Comparison of ENCODE assay signal across 1 cellular context in the genomic region with DNA sequence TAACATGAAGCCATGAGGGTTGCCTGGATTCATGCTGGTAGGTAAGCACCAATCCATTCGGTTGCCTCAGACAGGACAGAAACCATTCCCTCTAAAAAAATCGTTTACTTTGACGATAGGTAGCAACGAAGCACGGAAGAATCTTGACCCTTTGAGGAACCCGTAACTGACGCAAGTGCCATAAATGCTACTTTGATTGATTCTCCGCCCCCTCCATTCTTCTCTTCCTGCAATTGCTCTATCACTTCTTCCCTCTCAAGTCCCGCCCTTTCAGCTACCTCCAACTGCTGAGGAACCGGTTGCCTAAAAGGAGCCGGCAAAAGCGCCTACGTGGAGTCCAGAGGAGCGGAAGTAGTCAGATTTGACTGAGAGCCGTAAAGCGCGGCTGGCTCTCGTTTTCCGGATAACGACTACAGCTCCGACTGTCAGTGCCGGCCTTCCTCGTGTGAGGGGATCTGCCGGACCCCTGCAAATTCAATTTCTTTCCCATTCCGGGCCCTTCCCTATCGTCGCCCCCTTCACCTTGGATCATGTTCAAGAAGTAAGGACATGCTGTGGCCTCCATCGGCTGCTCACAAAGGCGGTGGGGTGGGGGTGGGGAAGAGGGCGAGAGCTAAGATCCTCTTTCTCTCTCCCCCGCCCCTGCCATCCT.
A peak's percentile ranks its signal among the peaks of the same experiment; 100 is the strongest.
TF ChIP-seq lines count a peak whose summit lies in the region.

A gene with protein sequence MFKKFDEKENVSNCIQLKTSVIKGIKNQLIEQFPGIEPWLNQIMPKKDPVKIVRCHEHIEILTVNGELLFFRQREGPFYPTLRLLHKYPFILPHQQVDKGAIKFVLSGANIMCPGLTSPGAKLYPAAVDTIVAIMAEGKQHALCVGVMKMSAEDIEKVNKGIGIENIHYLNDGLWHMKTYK (plus strand): TSS at position 395 of the 652 bp plus-strand sequence. CDS start 136 bp downstream, at position 531.

TF ChIP-seq in K562, 482 proteins besides CTCF, POLR2A, EP300 and RAD21 (continued from another document and continues in another):
- TF ChIP-seq, protein P1, sequence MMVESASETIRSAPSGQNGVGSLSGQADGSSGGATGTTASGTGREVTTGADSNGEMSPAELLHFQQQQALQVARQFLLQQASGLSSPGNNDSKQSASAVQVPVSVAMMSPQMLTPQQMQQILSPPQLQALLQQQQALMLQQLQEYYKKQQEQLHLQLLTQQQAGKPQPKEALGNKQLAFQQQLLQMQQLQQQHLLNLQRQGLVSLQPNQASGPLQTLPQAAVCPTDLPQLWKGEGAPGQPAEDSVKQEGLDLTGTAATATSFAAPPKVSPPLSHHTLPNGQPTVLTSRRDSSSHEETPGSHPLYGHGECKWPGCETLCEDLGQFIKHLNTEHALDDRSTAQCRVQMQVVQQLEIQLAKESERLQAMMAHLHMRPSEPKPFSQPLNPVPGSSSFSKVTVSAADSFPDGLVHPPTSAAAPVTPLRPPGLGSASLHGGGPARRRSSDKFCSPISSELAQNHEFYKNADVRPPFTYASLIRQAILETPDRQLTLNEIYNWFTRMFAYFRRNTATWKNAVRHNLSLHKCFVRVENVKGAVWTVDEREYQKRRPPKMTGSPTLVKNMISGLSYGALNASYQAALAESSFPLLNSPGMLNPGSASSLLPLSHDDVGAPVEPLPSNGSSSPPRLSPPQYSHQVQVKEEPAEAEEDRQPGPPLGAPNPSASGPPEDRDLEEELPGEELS (CRISPR knock-in tag; IDR thresholded peaks at IDR 0.05; ENCODE audit: borderline replicate concordance), result no peak
- TF ChIP-seq ZNF444 (CRISPR knock-in tag; IDR thresholded peaks at IDR 0.05) (no peak), CCNT2 (IDR thresholded peaks at IDR 0.05; ENCODE audit: borderline replicate concordance, extremely low read depth, insufficient read length, low read depth, low read length) (no peak), POU5F1 (IDR thresholded peaks at IDR 0.05; ENCODE audit: borderline replicate concordance, low read depth, low read length, partially characterized antibody) (peak; percentile 78), LARP7 (IDR thresholded peaks at IDR 0.05) (no peak), KDM1A (IDR thresholded peaks at IDR 0.05) (peak; percentile 67 to 68; a peak in 3 of 4 replicates), STAT5B (CRISPR knock-in tag; IDR thresholded peaks at IDR 0.05) (no peak), RFX7 (CRISPR knock-in tag; IDR thresholded peaks at IDR 0.05) (no peak), NBN (IDR thresholded peaks at IDR 0.05; ENCODE audit: low read depth) (peak; percentile 43; the same call in 1 of the 2 replicates), CEBPB (tag; IDR thresholded peaks at IDR 0.05) (peak; percentile 46), HNRNPLL (IDR thresholded peaks at IDR 0.05; ENCODE audit: low read depth, low read length, poor library complexity, severe bottlenecking) (peak; percentile 83), RNF2 (IDR thresholded peaks at IDR 0.05) (no peak)
- TF ChIP-seq, protein P2, sequence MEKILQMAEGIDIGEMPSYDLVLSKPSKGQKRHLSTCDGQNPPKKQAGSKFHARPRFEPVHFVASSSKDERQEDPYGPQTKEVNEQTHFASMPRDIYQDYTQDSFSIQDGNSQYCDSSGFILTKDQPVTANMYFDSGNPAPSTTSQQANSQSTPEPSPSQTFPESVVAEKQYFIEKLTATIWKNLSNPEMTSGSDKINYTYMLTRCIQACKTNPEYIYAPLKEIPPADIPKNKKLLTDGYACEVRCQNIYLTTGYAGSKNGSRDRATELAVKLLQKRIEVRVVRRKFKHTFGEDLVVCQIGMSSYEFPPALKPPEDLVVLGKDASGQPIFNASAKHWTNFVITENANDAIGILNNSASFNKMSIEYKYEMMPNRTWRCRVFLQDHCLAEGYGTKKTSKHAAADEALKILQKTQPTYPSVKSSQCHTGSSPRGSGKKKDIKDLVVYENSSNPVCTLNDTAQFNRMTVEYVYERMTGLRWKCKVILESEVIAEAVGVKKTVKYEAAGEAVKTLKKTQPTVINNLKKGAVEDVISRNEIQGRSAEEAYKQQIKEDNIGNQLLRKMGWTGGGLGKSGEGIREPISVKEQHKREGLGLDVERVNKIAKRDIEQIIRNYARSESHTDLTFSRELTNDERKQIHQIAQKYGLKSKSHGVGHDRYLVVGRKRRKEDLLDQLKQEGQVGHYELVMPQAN (IDR thresholded peaks at IDR 0.05; ENCODE audit: borderline replicate concordance), result peak; percentile 61; the same call in 1 of the 2 replicates
- TF ChIP-seq, protein P3, sequence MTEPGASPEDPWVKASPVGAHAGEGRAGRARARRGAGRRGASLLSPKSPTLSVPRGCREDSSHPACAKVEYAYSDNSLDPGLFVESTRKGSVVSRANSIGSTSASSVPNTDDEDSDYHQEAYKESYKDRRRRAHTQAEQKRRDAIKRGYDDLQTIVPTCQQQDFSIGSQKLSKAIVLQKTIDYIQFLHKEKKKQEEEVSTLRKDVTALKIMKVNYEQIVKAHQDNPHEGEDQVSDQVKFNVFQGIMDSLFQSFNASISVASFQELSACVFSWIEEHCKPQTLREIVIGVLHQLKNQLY (CRISPR knock-in tag; conservative IDR thresholded peaks at IDR 0.05), result no peak
- TF ChIP-seq, protein P4, sequence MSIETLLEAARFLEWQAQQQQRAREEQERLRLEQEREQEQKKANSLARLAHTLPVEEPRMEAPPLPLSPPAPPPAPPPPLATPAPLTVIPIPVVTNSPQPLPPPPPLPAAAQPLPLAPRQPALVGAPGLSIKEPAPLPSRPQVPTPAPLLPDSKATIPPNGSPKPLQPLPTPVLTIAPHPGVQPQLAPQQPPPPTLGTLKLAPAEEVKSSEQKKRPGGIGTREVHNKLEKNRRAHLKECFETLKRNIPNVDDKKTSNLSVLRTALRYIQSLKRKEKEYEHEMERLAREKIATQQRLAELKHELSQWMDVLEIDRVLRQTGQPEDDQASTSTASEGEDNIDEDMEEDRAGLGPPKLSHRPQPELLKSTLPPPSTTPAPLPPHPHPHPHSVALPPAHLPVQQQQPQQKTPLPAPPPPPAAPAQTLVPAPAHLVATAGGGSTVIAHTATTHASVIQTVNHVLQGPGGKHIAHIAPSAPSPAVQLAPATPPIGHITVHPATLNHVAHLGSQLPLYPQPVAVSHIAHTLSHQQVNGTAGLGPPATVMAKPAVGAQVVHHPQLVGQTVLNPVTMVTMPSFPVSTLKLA (conservative IDR thresholded peaks at IDR 0.05), result peak; percentile 34 to 75; a peak in 3 of 4 replicates
- TF ChIP-seq, protein P5, sequence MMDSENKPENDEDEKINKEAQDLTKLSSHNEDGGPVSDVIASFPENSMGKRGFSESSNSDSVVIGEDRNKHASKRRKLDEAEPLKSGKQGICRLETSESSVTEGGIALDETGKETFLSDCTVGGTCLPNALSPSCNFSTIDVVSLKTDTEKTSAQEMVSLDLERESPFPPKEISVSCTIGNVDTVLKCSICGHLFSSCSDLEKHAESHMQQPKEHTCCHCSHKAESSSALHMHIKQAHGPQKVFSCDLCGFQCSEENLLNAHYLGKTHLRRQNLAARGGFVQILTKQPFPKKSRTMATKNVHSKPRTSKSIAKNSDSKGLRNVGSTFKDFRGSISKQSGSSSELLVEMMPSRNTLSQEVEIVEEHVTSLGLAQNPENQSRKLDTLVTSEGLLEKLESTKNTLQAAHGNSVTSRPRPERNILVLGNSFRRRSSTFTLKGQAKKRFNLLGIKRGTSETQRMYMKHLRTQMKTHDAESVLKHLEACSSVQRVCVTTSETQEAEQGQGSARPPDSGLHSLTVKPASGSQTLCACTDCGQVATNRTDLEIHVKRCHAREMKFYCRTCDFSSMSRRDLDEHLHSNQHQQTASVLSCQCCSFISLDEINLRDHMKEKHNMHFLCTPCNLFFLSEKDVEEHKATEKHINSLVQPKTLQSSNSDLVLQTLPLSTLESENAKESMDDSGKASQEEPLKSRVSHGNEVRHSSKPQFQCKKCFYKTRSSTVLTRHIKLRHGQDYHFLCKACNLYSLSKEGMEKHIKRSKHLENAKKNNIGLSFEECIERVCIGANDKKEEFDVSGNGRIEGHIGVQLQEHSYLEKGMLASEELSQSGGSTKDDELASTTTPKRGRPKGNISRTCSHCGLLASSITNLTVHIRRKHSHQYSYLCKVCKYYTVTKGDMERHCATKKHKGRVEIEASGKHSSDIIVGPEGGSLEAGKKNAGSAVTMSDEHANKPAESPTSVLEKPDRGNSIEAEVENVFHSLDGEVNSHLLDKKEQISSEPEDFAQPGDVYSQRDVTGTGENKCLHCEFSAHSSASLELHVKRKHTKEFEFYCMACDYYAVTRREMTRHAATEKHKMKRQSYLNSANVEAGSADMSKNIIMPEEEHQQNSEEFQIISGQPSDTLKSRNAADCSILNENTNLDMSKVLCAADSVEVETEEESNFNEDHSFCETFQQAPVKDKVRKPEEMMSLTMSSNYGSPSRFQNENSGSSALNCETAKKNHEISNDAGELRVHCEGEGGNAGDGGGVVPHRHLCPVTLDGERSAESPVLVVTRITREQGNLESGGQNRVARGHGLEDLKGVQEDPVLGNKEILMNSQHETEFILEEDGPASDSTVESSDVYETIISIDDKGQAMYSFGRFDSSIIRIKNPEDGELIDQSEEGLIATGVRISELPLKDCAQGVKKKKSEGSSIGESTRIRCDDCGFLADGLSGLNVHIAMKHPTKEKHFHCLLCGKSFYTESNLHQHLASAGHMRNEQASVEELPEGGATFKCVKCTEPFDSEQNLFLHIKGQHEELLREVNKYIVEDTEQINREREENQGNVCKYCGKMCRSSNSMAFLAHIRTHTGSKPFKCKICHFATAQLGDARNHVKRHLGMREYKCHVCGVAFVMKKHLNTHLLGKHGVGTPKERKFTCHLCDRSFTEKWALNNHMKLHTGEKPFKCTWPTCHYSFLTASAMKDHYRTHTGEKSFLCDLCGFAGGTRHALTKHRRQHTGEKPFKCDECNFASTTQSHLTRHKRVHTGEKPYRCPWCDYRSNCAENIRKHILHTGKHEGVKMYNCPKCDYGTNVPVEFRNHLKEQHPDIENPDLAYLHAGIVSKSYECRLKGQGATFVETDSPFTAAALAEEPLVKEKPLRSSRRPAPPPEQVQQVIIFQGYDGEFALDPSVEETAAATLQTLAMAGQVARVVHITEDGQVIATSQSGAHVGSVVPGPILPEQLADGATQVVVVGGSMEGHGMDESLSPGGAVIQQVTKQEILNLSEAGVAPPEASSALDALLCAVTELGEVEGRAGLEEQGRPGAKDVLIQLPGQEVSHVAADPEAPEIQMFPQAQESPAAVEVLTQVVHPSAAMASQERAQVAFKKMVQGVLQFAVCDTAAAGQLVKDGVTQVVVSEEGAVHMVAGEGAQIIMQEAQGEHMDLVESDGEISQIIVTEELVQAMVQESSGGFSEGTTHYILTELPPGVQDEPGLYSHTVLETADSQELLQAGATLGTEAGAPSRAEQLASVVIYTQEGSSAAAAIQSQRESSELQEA (IDR thresholded peaks at IDR 0.05; ENCODE audit: low read depth), result peak; percentile 95
- TF ChIP-seq, protein P6, sequence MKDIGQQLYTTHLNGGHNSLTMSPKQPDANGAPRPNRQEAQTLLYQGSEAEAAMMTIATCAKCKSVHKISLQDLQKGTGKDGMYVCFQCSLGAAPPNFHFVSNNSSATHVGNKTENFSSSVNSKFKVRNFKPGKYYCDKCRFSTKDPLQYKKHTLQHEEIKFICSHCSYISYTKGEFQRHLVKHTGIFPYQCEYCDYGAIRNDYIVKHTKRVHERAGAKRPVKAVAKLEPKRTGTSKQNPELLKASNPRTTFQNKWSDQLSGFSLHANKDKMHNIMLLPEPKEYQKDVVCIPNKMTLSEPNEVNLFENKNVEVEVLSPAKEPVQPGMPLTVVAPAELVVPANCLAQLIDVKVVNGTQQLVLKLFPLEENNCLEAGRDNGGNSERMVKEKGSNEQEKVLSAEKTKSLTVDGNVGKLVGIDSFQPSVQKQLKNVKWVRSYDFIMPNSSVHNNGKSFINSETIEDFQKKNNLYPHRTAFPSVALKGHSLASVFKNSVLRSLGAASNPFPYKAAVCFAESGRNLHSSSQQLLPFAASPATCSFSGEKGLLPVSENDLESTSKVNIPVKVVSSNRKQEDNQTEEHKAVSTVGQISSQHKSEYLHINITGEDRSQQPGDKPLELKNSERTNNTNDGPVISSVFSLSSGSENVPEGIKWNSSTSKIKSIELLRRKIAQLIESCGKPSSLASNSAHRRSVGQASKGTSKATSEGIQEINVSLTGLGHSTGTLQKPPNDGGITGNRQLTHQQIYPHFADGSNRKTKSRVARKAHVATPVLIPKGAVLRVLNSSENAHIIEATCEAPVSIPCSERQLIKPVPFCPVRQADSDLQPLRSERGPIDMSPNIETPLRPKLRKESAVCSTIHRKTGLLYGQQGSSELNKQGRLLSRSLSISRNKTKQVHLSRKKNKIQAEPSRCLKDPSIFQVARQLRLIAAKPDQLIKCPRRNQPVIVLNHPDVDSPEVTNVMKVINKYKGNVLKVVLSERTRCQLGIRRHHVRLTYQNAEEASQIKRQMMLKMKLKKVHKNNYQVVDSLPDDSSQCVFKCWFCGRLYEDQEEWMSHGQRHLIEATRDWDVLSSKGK (CRISPR knock-in tag; IDR thresholded peaks at IDR 0.05), result no peak
- TF ChIP-seq, protein P7, sequence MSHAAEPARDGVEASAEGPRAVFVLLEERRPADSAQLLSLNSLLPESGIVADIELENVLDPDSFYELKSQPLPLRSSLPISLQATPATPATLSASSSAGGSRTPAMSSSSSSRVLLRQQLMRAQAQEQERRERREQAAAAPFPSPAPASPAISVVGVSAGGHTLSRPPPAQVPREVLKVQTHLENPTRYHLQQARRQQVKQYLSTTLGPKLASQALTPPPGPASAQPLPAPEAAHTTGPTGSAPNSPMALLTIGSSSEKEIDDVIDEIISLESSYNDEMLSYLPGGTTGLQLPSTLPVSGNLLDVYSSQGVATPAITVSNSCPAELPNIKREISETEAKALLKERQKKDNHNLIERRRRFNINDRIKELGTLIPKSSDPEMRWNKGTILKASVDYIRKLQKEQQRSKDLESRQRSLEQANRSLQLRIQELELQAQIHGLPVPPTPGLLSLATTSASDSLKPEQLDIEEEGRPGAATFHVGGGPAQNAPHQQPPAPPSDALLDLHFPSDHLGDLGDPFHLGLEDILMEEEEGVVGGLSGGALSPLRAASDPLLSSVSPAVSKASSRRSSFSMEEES (CRISPR knock-in tag; IDR thresholded peaks at IDR 0.05), result no peak
- TF ChIP-seq, protein P8, sequence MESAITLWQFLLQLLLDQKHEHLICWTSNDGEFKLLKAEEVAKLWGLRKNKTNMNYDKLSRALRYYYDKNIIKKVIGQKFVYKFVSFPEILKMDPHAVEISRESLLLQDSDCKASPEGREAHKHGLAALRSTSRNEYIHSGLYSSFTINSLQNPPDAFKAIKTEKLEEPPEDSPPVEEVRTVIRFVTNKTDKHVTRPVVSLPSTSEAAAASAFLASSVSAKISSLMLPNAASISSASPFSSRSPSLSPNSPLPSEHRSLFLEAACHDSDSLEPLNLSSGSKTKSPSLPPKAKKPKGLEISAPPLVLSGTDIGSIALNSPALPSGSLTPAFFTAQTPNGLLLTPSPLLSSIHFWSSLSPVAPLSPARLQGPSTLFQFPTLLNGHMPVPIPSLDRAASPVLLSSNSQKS (CRISPR knock-in tag; IDR thresholded peaks at IDR 0.05), result no peak
